18 cellular contexts compared by ENCODE assay signal in the genomic region with DNA sequence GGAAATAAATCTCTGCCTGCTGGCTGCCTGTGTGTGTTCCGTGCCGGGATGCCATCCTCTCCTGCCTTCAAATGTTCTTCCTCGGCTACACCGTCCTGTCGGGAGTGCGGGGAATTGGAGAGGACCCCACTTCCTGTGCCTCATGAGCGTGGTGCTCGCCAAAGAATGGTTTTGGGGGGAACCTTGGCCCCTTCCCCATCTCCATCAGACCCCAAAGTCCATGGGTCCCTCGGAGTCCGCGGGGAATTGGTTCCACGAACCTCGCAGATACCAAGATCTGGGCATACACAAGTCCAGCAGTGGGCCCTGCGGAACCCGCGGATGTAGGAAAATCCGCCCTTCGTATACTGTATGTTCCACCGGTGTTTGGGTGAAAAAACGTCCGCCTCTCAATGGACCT. TPM values are rescaled to one million over a fixed set of nuclear protein-coding genes. Genes with fewer than 3 reads are reported as not detected.
DNase-seq lines count a peak whose midpoint lies in the region; ATAC-seq, FAIRE-seq and TF ChIP-seq lines count a peak whose summit lies in the region.
"Had no signal": no experiment of that assay in that cellular context is flagged by ENCODE, and none has a peak within 500 bp of the region (broad histone marks: within the 10 kb centered on the region; RNA-seq: fewer than 3 reads in every experiment).

No MANE protein-coding gene starts in this region.

- no peak for DNase-seq in T-helper 1 cell
- DNase-seq in GM23338 (ENCODE audit: low spot score): no peak
- no peak for DNase-seq in activated naive CD4-positive, alpha-beta T cell treated with anti-CD3 and anti-CD28 coated beads, Interleukin-2, amount 50 U/mL, for 72 hours (ENCODE audit: low spot score in 2 of 2)
- DNase-seq in naive thymus-derived CD8-positive, alpha-beta T cell: no peak
- DNase-seq in frontal cortex (ENCODE audit: low spot score in 2 of 2): no peak
- no peak for DNase-seq in effector memory CD4-positive, alpha-beta T cell
- DNase-seq: 8988T; dermis blood vessel endothelial cell; esophagus squamous epithelium; heart left ventricle; Karpas-422; NCI-H1436; stimulated activated CD4-positive, alpha-beta T cell treated with anti-CD3 and anti-CD28 coated beads, Interleukin-15, amount 100 ng/mL, for 24 hours had no signal

- H3K9me3 Mint-ChIP-seq in T-helper 1 cell treated with Interleukin-12 subunit alpha and Interleukin-12 subunit beta and Interleukin-4 antibody, amounts not matched to agents 30 μg/mL and 1 μg/mL, for 36 hours: no peaks in the 10 kb centered on the region
- H3K9me3 Mint-ChIP-seq in GM23338: peaks cover 6% of the 10 kb centered on the region
- peaks cover 0 to 5% of the 10 kb centered on the region in 2 donors for H3K9me3 Mint-ChIP-seq in activated naive CD4-positive, alpha-beta T cell treated with anti-CD3 and anti-CD28 coated beads, Interleukin-2, amount 50 U/mL, for 72 hours
- no peaks in the 10 kb centered on the region for H3K9me3 Mint-ChIP-seq in naive thymus-derived CD8-positive, alpha-beta T cell

- no peaks in the 10 kb centered on the region for H3K9me3 ChIP-seq in effector memory CD4-positive, alpha-beta T cell (ENCODE audit: control insufficient read depth, low read length)
- H3K9me3 ChIP-seq: ascending aorta, esophagus squamous epithelium, heart left ventricle had no signal

- H3K79me2 ChIP-seq in GM23338 (replicated peaks; ENCODE audit: insufficient read depth): peaks cover 14% of the 10 kb centered on the region

- H3K4me2 ChIP-seq in GM23338: 0 out of 2 replicates have a peak overlapping the region, but pooled peaks have one; percentile 45

- H3K4me1 Mint-ChIP-seq in T-helper 1 cell treated with Interleukin-12 subunit alpha and Interleukin-12 subunit beta and Interleukin-4 antibody, amounts not matched to agents 30 μg/mL and 1 μg/mL, for 36 hours (ENCODE audit: low read depth): peaks cover 39% of the 10 kb centered on the region
- H3K4me1 Mint-ChIP-seq in GM23338: peaks cover 40% of the 10 kb centered on the region
- peaks cover 34 to 63% (median 50%) of the 10 kb centered on the region in 4 donors for H3K4me1 Mint-ChIP-seq in naive thymus-derived CD8-positive, alpha-beta T cell

- H3K27me3 Mint-ChIP-seq in T-helper 1 cell treated with Interleukin-12 subunit alpha and Interleukin-12 subunit beta and Interleukin-4 antibody, amounts not matched to agents 30 μg/mL and 1 μg/mL, for 36 hours (ENCODE audit: low read depth): no peaks in the 10 kb centered on the region
- H3K27me3 Mint-ChIP-seq in GM23338 (ENCODE audit: insufficient read depth, low read depth, poor library complexity): peaks cover 43% of the 10 kb centered on the region
- H3K27me3 Mint-ChIP-seq in naive thymus-derived CD8-positive, alpha-beta T cell: no peaks in the 10 kb centered on the region

- no peak overlapping the region for H2AFZ ChIP-seq in GM23338

- H3K27ac Mint-ChIP-seq in T-helper 1 cell treated with Interleukin-12 subunit alpha and Interleukin-12 subunit beta and Interleukin-4 antibody, amounts not matched to agents 30 μg/mL and 1 μg/mL, for 36 hours: no peak overlapping the region
- H3K27ac Mint-ChIP-seq in GM23338: peak overlapping the region; percentile 87
- peak overlapping the region; percentile 13 to 90 for H3K27ac Mint-ChIP-seq in activated naive CD4-positive, alpha-beta T cell treated with anti-CD3 and anti-CD28 coated beads, Interleukin-2, amount 50 U/mL, for 72 hours
- peak overlapping the region in 6 of 10 donors; percentile 20 to 87 (median 64) for H3K27ac Mint-ChIP-seq in naive thymus-derived CD8-positive, alpha-beta T cell

- peaks cover 22% of the 10 kb centered on the region for H3K4me1 ChIP-seq in GM23338 (ENCODE audit: insufficient read depth)
- peaks cover 19% of the 10 kb centered on the region for H3K4me1 ChIP-seq in effector memory CD4-positive, alpha-beta T cell (ENCODE audit: control insufficient read depth, insufficient read depth, low read length, poor library complexity, severe bottlenecking)

- no peak for FAIRE-seq in frontal cortex (lab: Jason Lieb, UNC)
- FAIRE-seq: GM12878 had no signal

- H3K27ac ChIP-seq in GM23338 (ENCODE audit: low read depth): peak overlapping the region; percentile 61; the same call in 1 of the 2 replicates
- H3K27ac ChIP-seq in effector memory CD4-positive, alpha-beta T cell (ENCODE audit: insufficient read depth, low read length, poor library complexity, severe bottlenecking): no peak overlapping the region
- H3K27ac ChIP-seq: HL-60 had no signal

- H3K4me3 Mint-ChIP-seq in T-helper 1 cell treated with Interleukin-12 subunit alpha and Interleukin-12 subunit beta and Interleukin-4 antibody, amounts not matched to agents 30 μg/mL and 1 μg/mL, for 36 hours: peak overlapping the region; percentile 36
- H3K4me3 Mint-ChIP-seq in GM23338: peak overlapping the region; percentile 54; the same call in 1 of the 3 replicates
- peak overlapping the region in 8 of 10 donors; percentile 11 to 89 (median 57) for H3K4me3 Mint-ChIP-seq in naive thymus-derived CD8-positive, alpha-beta T cell

- peaks cover 4% of the 10 kb centered on the region for H4K20me1 ChIP-seq in GM23338 (replicated peaks; ENCODE audit: insufficient read depth)

- H3F3A ChIP-seq in GM23338 (replicated peaks; ENCODE audit: low read depth): peaks cover 22% of the 10 kb centered on the region

- H3K36me3 Mint-ChIP-seq in T-helper 1 cell treated with Interleukin-12 subunit alpha and Interleukin-12 subunit beta and Interleukin-4 antibody, amounts not matched to agents 30 μg/mL and 1 μg/mL, for 36 hours (ENCODE audit: low read depth): peaks cover 9% of the 10 kb centered on the region
- peaks cover 13% of the 10 kb centered on the region for H3K36me3 Mint-ChIP-seq in GM23338 (ENCODE audit: low read depth)
- H3K36me3 Mint-ChIP-seq in activated naive CD4-positive, alpha-beta T cell treated with anti-CD3 and anti-CD28 coated beads, Interleukin-2, amount 50 U/mL, for 72 hours: peaks cover 22 to 25% of the 10 kb centered on the region in 2 donors
- peaks cover 0 to 13% (median 0%) of the 10 kb centered on the region in 3 donors for H3K36me3 Mint-ChIP-seq in naive thymus-derived CD8-positive, alpha-beta T cell

- ATAC-seq in GM23338 (no peak), HG02610 (IDR thresholded peaks at IDR 0.05; ENCODE audit: unreplicated experiment) (no peak)
- ATAC-seq in activated naive CD4-positive, alpha-beta T cell treated with anti-CD3 and anti-CD28 coated beads, Interleukin-2, amount 50 U/mL, for 72 hours: no peak
- no peak for ATAC-seq in naive thymus-derived CD8-positive, alpha-beta T cell
- ATAC-seq: GM12878, heart left ventricle had no signal

- POLR2A ChIA-PET in naive thymus-derived CD8-positive, alpha-beta T cell (lab: Charles Lee): interaction anchor here (0.8 to 6.3 kb wide), 4 partner anchors 22 to 195 kb away, joined by 3 to 55 read pairs (median 18); partner anchors contain the start of genes UBE2S, ZNF581 and ZNF784

- TF ChIP-seq CTCF in GM23338 (conservative IDR thresholded peaks at IDR 0.05; ENCODE audit: low read depth in 2 of 2): no peak

- no peaks in the 10 kb centered on the region for H3K36me3 ChIP-seq in GM23338 (ENCODE audit: insufficient read depth)
- H3K36me3 ChIP-seq in effector memory CD4-positive, alpha-beta T cell (ENCODE audit: control insufficient read depth, insufficient read depth, low read length): peaks cover 4% of the 10 kb centered on the region

- no peaks in the 10 kb centered on the region for H3K27me3 ChIP-seq in GM23338 (ENCODE audit: insufficient read depth)
- H3K27me3 ChIP-seq in effector memory CD4-positive, alpha-beta T cell (replicated peaks; ENCODE audit: control insufficient read depth, insufficient read depth, low read length, poor library complexity, severe bottlenecking): no peaks in the 10 kb centered on the region
- H3K27me3 ChIP-seq: ascending aorta, esophagus squamous epithelium, heart left ventricle had no signal

- no peaks in the 10 kb centered on the region for H3K9me2 ChIP-seq in GM23338 (ENCODE audit: insufficient read depth)

- no peak overlapping the region for H3K4me3 ChIP-seq in GM23338
- H3K4me3 ChIP-seq in effector memory CD4-positive, alpha-beta T cell (ENCODE audit: insufficient read depth, low read depth, low read length, poor library complexity, severe bottlenecking): no peak overlapping the region
- H3K4me3 ChIP-seq: ascending aorta, esophagus squamous epithelium, GM12878, heart left ventricle had no signal

RNA-seq across cellular contexts. Expression of gene ZNF865, which starts 2.3 kb away (rescaled TPM):
- 10.3 and 12.1 TPM in 2 replicates for total RNA-seq in GM23338 (2014; rRNA removed; shearing (Covaris generic))
- 2.2 and 2.4 TPM in 2 replicates for polyA plus RNA-seq in GM23338 (2016; fragmentation: Nextera tagmentation; extraction: Ambion mirVana)
- 10 to 100 TPM; 13.7 to 15.5 TPM for total RNA-seq in activated naive CD4-positive, alpha-beta T cell treated with anti-CD3 and anti-CD28 coated beads, Interleukin-2, amount 50 U/mL, for 72 hours
- 10 to 100 TPM; 21.6 to 24.4 TPM for total RNA-seq in naive thymus-derived CD8-positive, alpha-beta T cell
- under 1 TPM in 2 of 3 donors, not detected in 1; 0.22 to 0.33 TPM for polyA plus RNA-seq in naive thymus-derived CD8-positive, alpha-beta T cell
- 1.2 TPM for total RNA-seq in frontal cortex

RNA-seq across cellular contexts. Expression of gene ZNF524, which starts 3.0 kb away (rescaled TPM):
- 8.3 and 16.5 TPM in 2 replicates for total RNA-seq in GM23338 (2014; rRNA removed; shearing (Covaris generic))
- polyA plus RNA-seq in GM23338 (2016; fragmentation: Nextera tagmentation; extraction: Ambion mirVana): 5.7 and 6.0 TPM in 2 replicates
- 10 to 100 TPM; 21.4 to 29.7 TPM for total RNA-seq in activated naive CD4-positive, alpha-beta T cell treated with anti-CD3 and anti-CD28 coated beads, Interleukin-2, amount 50 U/mL, for 72 hours
- 10 to 100 TPM; 19.1 to 20.7 TPM for total RNA-seq in naive thymus-derived CD8-positive, alpha-beta T cell
- polyA plus RNA-seq in naive thymus-derived CD8-positive, alpha-beta T cell: 10 to 100 TPM; 21.5 to 31.6 (median 23.6) TPM
- total RNA-seq in frontal cortex: 2.9 TPM

RNA-seq across cellular contexts. Expression of gene FIZ1, which starts 3.8 kb away (rescaled TPM):
- 10.1 and 12.6 TPM in 2 replicates for total RNA-seq in GM23338 (2014; rRNA removed; shearing (Covaris generic))
- polyA plus RNA-seq in GM23338 (2016; fragmentation: Nextera tagmentation; extraction: Ambion mirVana): 5.3 and 5.4 TPM in 2 replicates
- 10 to 100 TPM; 10.2 to 12.3 TPM for total RNA-seq in activated naive CD4-positive, alpha-beta T cell treated with anti-CD3 and anti-CD28 coated beads, Interleukin-2, amount 50 U/mL, for 72 hours
- total RNA-seq in naive thymus-derived CD8-positive, alpha-beta T cell: 10 to 100 TPM; 19.0 to 22.0 TPM
- polyA plus RNA-seq in naive thymus-derived CD8-positive, alpha-beta T cell: 1 to 10 TPM; 2.8 to 5.4 (median 3.4) TPM
- 3.3 TPM for total RNA-seq in frontal cortex

RNA-seq across cellular contexts. Expression of gene ZNF784, which starts 21.3 kb away (rescaled TPM):
- total RNA-seq in GM23338 (2014; rRNA removed; shearing (Covaris generic)): 5.6 and 6.7 TPM in 2 replicates
- polyA plus RNA-seq in GM23338 (2016; fragmentation: Nextera tagmentation; extraction: Ambion mirVana): 1.5 and 1.6 TPM in 2 replicates
- 1 to 10 TPM; 3.6 to 3.9 TPM for total RNA-seq in activated naive CD4-positive, alpha-beta T cell treated with anti-CD3 and anti-CD28 coated beads, Interleukin-2, amount 50 U/mL, for 72 hours
- total RNA-seq in naive thymus-derived CD8-positive, alpha-beta T cell: 1 to 10 TPM; 8.1 to 9.2 TPM
- 1 to 10 TPM in 2 of 3 donors, under 1 TPM in 1; 0.64 to 1.4 (median 1.1) TPM for polyA plus RNA-seq in naive thymus-derived CD8-positive, alpha-beta T cell
- 4.5 TPM for total RNA-seq in frontal cortex

RNA-seq across cellular contexts. Expression of gene ZNF579, which starts 22.5 kb away (rescaled TPM):
- total RNA-seq in GM23338 (2014; rRNA removed; shearing (Covaris generic)): 8.4 and 12.2 TPM in 2 replicates
- 7.3 and 8.6 TPM in 2 replicates for polyA plus RNA-seq in GM23338 (2016; fragmentation: Nextera tagmentation; extraction: Ambion mirVana)
- total RNA-seq in activated naive CD4-positive, alpha-beta T cell treated with anti-CD3 and anti-CD28 coated beads, Interleukin-2, amount 50 U/mL, for 72 hours: 10 to 100 TPM in 1 of 2 donors, 1 to 10 TPM in 1; 8.7 to 10.1 TPM
- 10 to 100 TPM in 1 of 2 experiments, 1 to 10 TPM in 1; 9.8 to 10.2 TPM for total RNA-seq in naive thymus-derived CD8-positive, alpha-beta T cell
- polyA plus RNA-seq in naive thymus-derived CD8-positive, alpha-beta T cell: under 1 TPM; 0.16 to 0.39 (median 0.20) TPM
- total RNA-seq in frontal cortex: 3.7 TPM
